ENCODE assay signal across 9 cellular contexts in the genomic region with DNA sequence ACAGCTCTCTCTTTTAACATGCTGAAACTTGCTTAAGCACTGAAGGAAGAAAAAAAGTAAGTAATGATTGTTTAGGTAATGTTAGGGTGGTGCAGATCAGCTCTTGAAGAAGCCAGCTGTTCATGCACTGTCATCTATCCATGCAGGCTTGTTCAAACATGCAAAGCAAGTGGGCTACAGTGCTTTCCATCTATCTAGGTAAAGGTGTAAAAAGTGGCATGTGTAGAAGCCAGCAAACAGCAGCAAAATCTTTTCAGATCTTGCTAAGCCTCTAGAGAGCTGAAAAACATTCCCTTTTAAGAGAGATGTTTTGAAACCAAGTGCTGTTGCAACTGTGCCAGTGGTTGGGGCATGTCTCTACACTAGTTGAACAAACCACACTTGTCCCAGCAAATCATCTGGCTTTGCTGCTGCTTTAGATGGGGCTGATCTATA.
DNase-seq lines count a peak whose midpoint lies in the region; ATAC-seq, FAIRE-seq and TF ChIP-seq lines count a peak whose summit lies in the region.
"Had no signal": no experiment of that assay in that cellular context is flagged by ENCODE, and none has a peak within 500 bp of the region (broad histone marks: within the 10 kb centered on the region; RNA-seq: fewer than 3 reads in every experiment).

No MANE protein-coding gene starts in this region.

- no peaks in the 10 kb centered on the region for H3K27me3 ChIP-seq in upper lobe of left lung

- peak overlapping the region in 2 of 3 experiments; percentile 31 to 84 for H3K27ac Mint-ChIP-seq in nephron

- TF ChIP-seq EP300 in upper lobe of left lung (IDR thresholded peaks at IDR 0.05) = no peak

- H3K36me3 ChIP-seq in upper lobe of left lung = no peaks in the 10 kb centered on the region

- no peak for DNase-seq in GM19239 (ENCODE audit: insufficient read length, low spot score)
- DNase-seq in NCI-H1105 treated with DMSO at 0.1 percent for 48 hours (lab: John Stamatoyannopoulos, UW) = peak; percentile 82
- no peak for DNase-seq in posterior cingulate gyrus
- DNase-seq in upper lobe of left lung = no peak
- no peak for DNase-seq in activated CD4-positive, alpha-beta T cell treated with anti-CD3 and anti-CD28 coated beads, Interleukin-2, amount 50 U/mL, for 48 hours
- DNase-seq: SK-N-SH had no signal

- TF ChIP-seq POLR2A in upper lobe of left lung (IDR thresholded peaks at IDR 0.05) = no peak

- no peak overlapping the region for H3K4me3 ChIP-seq in upper lobe of left lung

- no peak overlapping the region for H3K4me3 Mint-ChIP-seq in nephron

- no peak overlapping the region for H3K27ac ChIP-seq in upper lobe of left lung
- H3K27ac ChIP-seq: KMS-11 had no signal

- H3K36me3 Mint-ChIP-seq in nephron (ENCODE audit: low read depth) = peaks cover 4% of the 10 kb centered on the region

- intact Hi-C loops in posterior cingulate gyrus (cut with DNase I) = no loop called here

- ATAC-seq in HG02798 (IDR thresholded peaks at IDR 0.05; ENCODE audit: poor library complexity, unreplicated experiment) (peak; percentile 93), upper lobe of left lung (ENCODE audit: low FRiP score in 2 of 2) (no peak)

- H3K4me1 ChIP-seq in upper lobe of left lung = peaks cover 0 to 2% (median 0%) of the 10 kb centered on the region in 4 donors

- H3K27me3 Mint-ChIP-seq in nephron (ENCODE audit: low read depth) = no peaks in the 10 kb centered on the region

- peaks cover 32% of the 10 kb centered on the region for H3K4me1 Mint-ChIP-seq in nephron

- H3K9me3 ChIP-seq in upper lobe of left lung = no peaks in the 10 kb centered on the region
- H3K9me3 ChIP-seq: SK-N-SH had no signal

- peak; percentile 68 for FAIRE-seq in GM19239 (lab: Jason Lieb, UNC)

- peaks cover 3% of the 10 kb centered on the region for H3K9me3 Mint-ChIP-seq in nephron

- no peak for TF ChIP-seq CTCF in nephron (IDR thresholded peaks at IDR 0.05; ENCODE audit: unreplicated experiment in 3 of 3)
- TF ChIP-seq CTCF in upper lobe of left lung (IDR thresholded peaks at IDR 0.05) = no peak
